In the genomic region with DNA sequence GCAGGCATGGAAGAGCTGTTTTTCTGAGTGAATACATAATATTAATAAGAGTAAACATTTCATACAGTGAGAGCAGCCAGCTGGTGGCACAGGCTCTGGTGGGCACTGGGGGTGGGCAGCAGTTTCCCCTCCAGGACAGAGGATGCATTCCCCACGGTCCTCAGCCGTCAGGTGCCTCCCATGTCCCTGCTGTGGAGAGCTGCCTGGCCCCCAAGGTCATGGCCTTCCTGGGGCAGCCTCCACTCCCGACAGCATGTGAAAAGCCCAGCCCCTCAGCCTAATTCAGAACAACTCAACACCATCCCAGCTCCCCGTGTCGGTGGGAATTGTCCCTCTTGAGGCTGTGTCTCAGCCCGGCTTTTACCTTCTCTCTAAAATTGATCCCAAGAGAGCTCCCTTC, we compare ENCODE assay signal across 27 cellular contexts.
"Had no signal": no experiment of that assay in that cellular context is flagged by ENCODE, and none has a peak within 500 bp of the region (broad histone marks: within the 10 kb centered on the region; RNA-seq: fewer than 3 reads in every experiment).

No MANE protein-coding gene starts in this region.

- DNase-seq: activated CD4-positive, alpha-beta memory T cell treated with anti-CD3 and anti-CD28 coated beads for 36 hours; activated CD4-positive, alpha-beta T cell treated with anti-CD3 and anti-CD28 coated beads for 36 hours; activated CD4-positive, alpha-beta T cell treated with anti-CD3 and anti-CD28 coated beads, Interleukin-2, amount 10 ng/mL, durations not matched to agents 24 days and 14 days; activated CD4-positive, CD25-positive, alpha-beta regulatory T cell; activated CD4-positive, CD25-positive, alpha-beta regulatory T cell treated with anti-CD3 and anti-CD28 coated beads, Interleukin-2, amount 50 U/mL, for 72 hours; activated CD8-positive, alpha-beta memory T cell treated with anti-CD3 and anti-CD28 coated beads, Interleukin-2, amount 10 ng/mL, durations not matched to agents 7 days and 5 days; activated CD8-positive, alpha-beta memory T cell treated with anti-CD3 and anti-CD28 coated beads, Interleukin-2, amount 50 U/mL, for 4 hours; activated CD8-positive, alpha-beta T cell treated with anti-CD3 and anti-CD28 coated beads, Interleukin-2, amount 10 ng/mL, durations not matched to agents 7 days and 5 days; activated gamma-delta T cell; activated naive CD4-positive, alpha-beta T cell; activated naive CD4-positive, alpha-beta T cell treated with anti-CD3 and anti-CD28 coated beads, Interleukin-2, amount 10 ng/mL, durations not matched to agents 7 days and 5 days; activated T-cell treated with anti-CD3 and anti-CD28 coated beads, Interleukin-2, amount 50 U/mL, for 24 hours; activated T-cell treated with anti-CD3 and anti-CD28 coated beads, Interleukin-2, amount 50 U/mL, for 72 hours; amniotic stem cell; anterior cingulate cortex; central memory CD4-positive, alpha-beta T cell; cerebellar nuclear complex; colonic mucosa; effector CD8-positive, alpha-beta T cell; foreskin fibroblast; gastrocnemius medialis; glutamatergic neuron; heart left ventricle; T-helper 2 cell had no signal

- H3K27me3 ChIP-seq: cardiac muscle cell, colonic mucosa, gastrocnemius medialis, heart left ventricle had no signal

- H3K9me3 Mint-ChIP-seq: activated CD4-positive, alpha-beta T cell treated with anti-CD3 and anti-CD28 coated beads, Interleukin-2, amount 10 ng/mL, durations not matched to agents 24 days and 14 days; activated naive CD4-positive, alpha-beta T cell treated with anti-CD3 and anti-CD28 coated beads, Interleukin-2, amount 10 ng/mL, durations not matched to agents 7 days and 5 days; activated T-cell treated with anti-CD3 and anti-CD28 coated beads, Interleukin-2, amount 50 U/mL, for 24 hours had no signal

- H3K4me1 ChIP-seq: colonic mucosa, gastrocnemius medialis, heart left ventricle had no signal

- H3K27ac Mint-ChIP-seq: activated CD4-positive, alpha-beta memory T cell treated with anti-CD3 and anti-CD28 coated beads for 36 hours; activated CD4-positive, alpha-beta T cell treated with anti-CD3 and anti-CD28 coated beads for 36 hours; activated CD4-positive, alpha-beta T cell treated with anti-CD3 and anti-CD28 coated beads, Interleukin-2, amount 10 ng/mL, durations not matched to agents 24 days and 14 days; activated CD8-positive, alpha-beta memory T cell treated with anti-CD3 and anti-CD28 coated beads, Interleukin-2, amount 10 ng/mL, durations not matched to agents 7 days and 5 days; activated CD8-positive, alpha-beta T cell treated with anti-CD3 and anti-CD28 coated beads, Interleukin-2, amount 10 ng/mL, durations not matched to agents 7 days and 5 days; activated naive CD4-positive, alpha-beta T cell treated with anti-CD3 and anti-CD28 coated beads, Interleukin-2, amount 10 ng/mL, durations not matched to agents 7 days and 5 days; activated naive CD8-positive, alpha-beta T cell; activated T-cell treated with anti-CD3 and anti-CD28 coated beads, Interleukin-2, amount 50 U/mL, for 24 hours; activated T-cell treated with anti-CD3 and anti-CD28 coated beads, Interleukin-2, amount 50 U/mL, for 72 hours had no signal

- H3K27ac ChIP-seq: cardiac muscle cell, colonic mucosa, epithelial cell of prostate, gastrocnemius medialis, heart left ventricle had no signal

- H3K27me3 Mint-ChIP-seq: activated CD4-positive, alpha-beta T cell treated with anti-CD3 and anti-CD28 coated beads, Interleukin-2, amount 10 ng/mL, durations not matched to agents 24 days and 14 days; activated CD8-positive, alpha-beta memory T cell treated with anti-CD3 and anti-CD28 coated beads, Interleukin-2, amount 10 ng/mL, durations not matched to agents 7 days and 5 days had no signal

- H3K36me3 Mint-ChIP-seq: activated CD4-positive, alpha-beta memory T cell treated with anti-CD3 and anti-CD28 coated beads for 36 hours; activated CD8-positive, alpha-beta memory T cell treated with anti-CD3 and anti-CD28 coated beads, Interleukin-2, amount 10 ng/mL, durations not matched to agents 7 days and 5 days; activated naive CD4-positive, alpha-beta T cell treated with anti-CD3 and anti-CD28 coated beads, Interleukin-2, amount 10 ng/mL, durations not matched to agents 7 days and 5 days; activated naive CD8-positive, alpha-beta T cell had no signal

- H3K9me3 ChIP-seq: colonic mucosa, gastrocnemius medialis, heart left ventricle had no signal

- ATAC-seq: activated CD4-positive, alpha-beta T cell treated with anti-CD3 and anti-CD28 coated beads for 36 hours; activated CD8-positive, alpha-beta memory T cell treated with anti-CD3 and anti-CD28 coated beads, Interleukin-2, amount 10 ng/mL, durations not matched to agents 7 days and 5 days; activated CD8-positive, alpha-beta T cell treated with anti-CD3 and anti-CD28 coated beads, Interleukin-2, amount 10 ng/mL, durations not matched to agents 7 days and 5 days; activated T-cell treated with anti-CD3 and anti-CD28 coated beads, Interleukin-2, amount 50 U/mL, for 72 hours; gastrocnemius medialis; heart left ventricle had no signal

- H3K4me3 Mint-ChIP-seq: activated CD4-positive, alpha-beta memory T cell treated with anti-CD3 and anti-CD28 coated beads for 36 hours; activated CD4-positive, alpha-beta T cell treated with anti-CD3 and anti-CD28 coated beads for 36 hours; activated CD4-positive, alpha-beta T cell treated with anti-CD3 and anti-CD28 coated beads, Interleukin-2, amount 10 ng/mL, durations not matched to agents 24 days and 14 days; activated CD8-positive, alpha-beta memory T cell treated with anti-CD3 and anti-CD28 coated beads, Interleukin-2, amount 10 ng/mL, durations not matched to agents 7 days and 5 days; activated CD8-positive, alpha-beta T cell treated with anti-CD3 and anti-CD28 coated beads, Interleukin-2, amount 10 ng/mL, durations not matched to agents 7 days and 5 days; activated naive CD4-positive, alpha-beta T cell treated with anti-CD3 and anti-CD28 coated beads, Interleukin-2, amount 10 ng/mL, durations not matched to agents 7 days and 5 days; activated naive CD8-positive, alpha-beta T cell; activated T-cell treated with anti-CD3 and anti-CD28 coated beads, Interleukin-2, amount 50 U/mL, for 24 hours; activated T-cell treated with anti-CD3 and anti-CD28 coated beads, Interleukin-2, amount 50 U/mL, for 72 hours had no signal

- H3K4me1 Mint-ChIP-seq: activated CD4-positive, alpha-beta T cell treated with anti-CD3 and anti-CD28 coated beads for 36 hours; activated CD4-positive, alpha-beta T cell treated with anti-CD3 and anti-CD28 coated beads, Interleukin-2, amount 10 ng/mL, durations not matched to agents 24 days and 14 days; activated CD8-positive, alpha-beta memory T cell treated with anti-CD3 and anti-CD28 coated beads, Interleukin-2, amount 10 ng/mL, durations not matched to agents 7 days and 5 days; activated naive CD4-positive, alpha-beta T cell treated with anti-CD3 and anti-CD28 coated beads, Interleukin-2, amount 10 ng/mL, durations not matched to agents 7 days and 5 days had no signal

- H3K4me3 ChIP-seq: cardiac muscle cell, colonic mucosa, gastrocnemius medialis, heart left ventricle had no signal

- H3K36me3 ChIP-seq: cardiac muscle cell, colonic mucosa, gastrocnemius medialis, heart left ventricle had no signal
